15 cellular contexts compared by ENCODE assay signal in the genomic region with DNA sequence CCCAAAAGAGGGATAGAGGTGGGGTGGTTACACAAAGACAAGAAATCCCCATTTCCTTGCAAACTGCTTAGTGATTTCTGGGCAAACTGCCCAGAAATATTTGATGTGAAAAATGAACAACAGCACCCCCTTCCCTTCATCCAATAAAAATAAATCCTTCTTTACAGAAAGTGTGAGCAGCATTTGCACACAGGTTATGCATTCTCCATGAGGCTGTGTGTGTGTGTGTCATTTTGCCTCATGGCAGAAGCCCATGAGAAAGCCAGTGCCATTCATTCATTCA. TPM values are rescaled to one million over a fixed set of nuclear protein-coding genes. Genes with fewer than 3 reads are reported as not detected.
DNase-seq lines count a peak whose midpoint lies in the region; ATAC-seq and TF ChIP-seq lines count a peak whose summit lies in the region.
"Had no signal": no experiment of that assay in that cellular context is flagged by ENCODE, and none has a peak within 500 bp of the region (broad histone marks: within the 10 kb centered on the region; RNA-seq: fewer than 3 reads in every experiment).

No MANE protein-coding gene starts in this region.

- no peaks in the 10 kb centered on the region for H3K9me3 Mint-ChIP-seq in WTC11
- H3K9me3 Mint-ChIP-seq: activated naive CD8-positive, alpha-beta T cell treated with anti-CD3 and anti-CD28 coated beads, Interleukin-2, amount 10 ng/mL, durations not matched to agents 7 days and 5 days had no signal

- H3K27me3 ChIP-seq in thyroid gland, result no peaks in the 10 kb centered on the region
- peaks cover 74% of the 10 kb centered on the region for H3K27me3 ChIP-seq in left ventricle myocardium inferior (ENCODE audit: low read depth)

- no peak for ATAC-seq in WTC11
- ATAC-seq: activated CD4-positive, CD25-positive, alpha-beta regulatory T cell treated with anti-CD3 and anti-CD28 coated beads, Interleukin-2, amount 50 U/mL, for 24 hours had no signal

- no peak overlapping the region for H3K4me3 Mint-ChIP-seq in WTC11
- H3K4me3 Mint-ChIP-seq: activated naive CD8-positive, alpha-beta T cell treated with anti-CD3 and anti-CD28 coated beads, Interleukin-2, amount 10 ng/mL, durations not matched to agents 7 days and 5 days had no signal

- no peaks in the 10 kb centered on the region for H3K4me1 ChIP-seq in thyroid gland
- no peaks in the 10 kb centered on the region for H3K4me1 ChIP-seq in left ventricle myocardium inferior

- intact Hi-C loops in thyroid gland (cut with DNase I) (no loop called here), left ventricle myocardium inferior (cut with micrococcal nuclease) (no loop called here)

- TF ChIP-seq CTCF in astrocyte of the cerebellum (IDR thresholded peaks at IDR 0.05; ENCODE audit: low read depth, low read length, missing control alignments) (peak; percentile 3), thyroid gland (IDR thresholded peaks at IDR 0.05) (no peak), WTC11 (IDR thresholded peaks at IDR 0.05) (no peak), left ventricle myocardium inferior (IDR thresholded peaks at IDR 0.05; ENCODE audit: borderline replicate concordance) (no peak)

- no peaks in the 10 kb centered on the region for H3K36me3 ChIP-seq in thyroid gland
- H3K36me3 ChIP-seq in left ventricle myocardium inferior, result no peaks in the 10 kb centered on the region
- H3K36me3 ChIP-seq: thoracic aorta had no signal

- H3K9me3 ChIP-seq in thyroid gland, result no peaks in the 10 kb centered on the region
- H3K9me3 ChIP-seq in left ventricle myocardium inferior (replicated peaks), result no peaks in the 10 kb centered on the region
- H3K9me3 ChIP-seq: thoracic aorta had no signal

- no peak overlapping the region for H3K27ac Mint-ChIP-seq in WTC11
- H3K27ac Mint-ChIP-seq: activated naive CD8-positive, alpha-beta T cell treated with anti-CD3 and anti-CD28 coated beads, Interleukin-2, amount 10 ng/mL, durations not matched to agents 7 days and 5 days had no signal

- in situ Hi-C loops in astrocyte of the cerebellum (cut with HindIII; ENCODE audit: low sequenced_read_pairs), result no loop called here

- DNase-seq in DMS53 (lab: John Stamatoyannopoulos, UW) (peak; percentile 12), DMS53 treated with DMSO at 0.1 percent for 48 hours (lab: John Stamatoyannopoulos, UW; ENCODE audit: unreplicated experiment) (no peak), NCI-H1694 treated with DMSO at 0.1 percent for 48 hours (lab: John Stamatoyannopoulos, UW) (peak; percentile 65), astrocyte of the cerebellum (ENCODE audit: low read depth) (peak; percentile 16), middle frontal gyrus (ENCODE audit: extremely low spot score, low spot score) (peak; percentile 44), thyroid gland (no peak), WTC11 (ENCODE audit: low spot score) (no peak), left ventricle myocardium inferior (no peak)
- DNase-seq: 8988T; activated naive CD8-positive, alpha-beta T cell treated with anti-CD3 and anti-CD28 coated beads, Interleukin-2, amount 10 ng/mL, durations not matched to agents 7 days and 5 days; cortex of kidney; mesendoderm; SW 1271 had no signal

- POLR2A ChIA-PET in WTC11 (lab: Charles Lee), result no interaction called here

- H3K4me3 ChIP-seq in astrocyte of the cerebellum (ENCODE audit: low read depth, low read length) (no peak overlapping the region), thyroid gland (replicated peaks in 1 of 3) (no peak overlapping the region), left ventricle myocardium inferior (no peak overlapping the region)
- H3K4me3 ChIP-seq: thoracic aorta had no signal

- no peaks in the 10 kb centered on the region for H3K36me3 Mint-ChIP-seq in WTC11
- H3K36me3 Mint-ChIP-seq: activated naive CD8-positive, alpha-beta T cell treated with anti-CD3 and anti-CD28 coated beads, Interleukin-2, amount 10 ng/mL, durations not matched to agents 7 days and 5 days had no signal

- H3K27me3 Mint-ChIP-seq in WTC11 (ENCODE audit: low read depth), result peaks cover 5% of the 10 kb centered on the region; the same call in 1 of the 2 replicates

- H3K27ac ChIP-seq in thyroid gland (no peak overlapping the region), left ventricle myocardium inferior (replicated peaks) (no peak overlapping the region)
- H3K27ac ChIP-seq: thoracic aorta had no signal

- TF ChIP-seq POLR2A in thyroid gland (IDR thresholded peaks at IDR 0.05), result no peak

- peaks cover 29% of the 10 kb centered on the region for H3K4me1 Mint-ChIP-seq in WTC11
- H3K4me1 Mint-ChIP-seq: activated naive CD8-positive, alpha-beta T cell treated with anti-CD3 and anti-CD28 coated beads, Interleukin-2, amount 10 ng/mL, durations not matched to agents 7 days and 5 days had no signal

- CTCF ChIA-PET in WTC11 (lab: Charles Lee), result interaction anchor here (1.6 kb wide), 1 partner anchor 131 kb away, joined by 5 read pairs; no protein-coding TSS in a partner anchor

TF ChIP-seq in WTC11, 78 proteins besides CTCF, POLR2A, EP300 and RAD21 (continues in another document):
- TF ChIP-seq JAZF1 (CRISPR knock-in tag; IDR thresholded peaks at IDR 0.05) (no peak), RORB (CRISPR knock-in tag; IDR thresholded peaks at IDR 0.05) (no peak), TEAD1 (CRISPR knock-in tag; IDR thresholded peaks at IDR 0.05) (no peak), IRF2 (CRISPR knock-in tag; IDR thresholded peaks at IDR 0.05; ENCODE audit: borderline replicate concordance, low read depth) (no peak), NR3C1 (CRISPR knock-in tag; conservative IDR thresholded peaks at IDR 0.05; ENCODE audit: low read depth) (no peak), RELA (CRISPR knock-in tag; IDR thresholded peaks at IDR 0.05; ENCODE audit: borderline replicate concordance) (no peak), ZNF219 (CRISPR knock-in tag; IDR thresholded peaks at IDR 0.05; ENCODE audit: borderline replicate concordance) (no peak), ZNF396 (CRISPR knock-in tag; IDR thresholded peaks at IDR 0.05; ENCODE audit: borderline replicate concordance) (no peak)
- TF ChIP-seq, protein P1, sequence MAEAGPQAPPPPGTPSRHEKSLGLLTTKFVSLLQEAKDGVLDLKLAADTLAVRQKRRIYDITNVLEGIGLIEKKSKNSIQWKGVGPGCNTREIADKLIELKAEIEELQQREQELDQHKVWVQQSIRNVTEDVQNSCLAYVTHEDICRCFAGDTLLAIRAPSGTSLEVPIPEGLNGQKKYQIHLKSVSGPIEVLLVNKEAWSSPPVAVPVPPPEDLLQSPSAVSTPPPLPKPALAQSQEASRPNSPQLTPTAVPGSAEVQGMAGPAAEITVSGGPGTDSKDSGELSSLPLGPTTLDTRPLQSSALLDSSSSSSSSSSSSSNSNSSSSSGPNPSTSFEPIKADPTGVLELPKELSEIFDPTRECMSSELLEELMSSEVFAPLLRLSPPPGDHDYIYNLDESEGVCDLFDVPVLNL (CRISPR knock-in tag; IDR thresholded peaks at IDR 0.05; ENCODE audit: borderline replicate concordance, low read depth), result no peak
- TF ChIP-seq, protein P2, sequence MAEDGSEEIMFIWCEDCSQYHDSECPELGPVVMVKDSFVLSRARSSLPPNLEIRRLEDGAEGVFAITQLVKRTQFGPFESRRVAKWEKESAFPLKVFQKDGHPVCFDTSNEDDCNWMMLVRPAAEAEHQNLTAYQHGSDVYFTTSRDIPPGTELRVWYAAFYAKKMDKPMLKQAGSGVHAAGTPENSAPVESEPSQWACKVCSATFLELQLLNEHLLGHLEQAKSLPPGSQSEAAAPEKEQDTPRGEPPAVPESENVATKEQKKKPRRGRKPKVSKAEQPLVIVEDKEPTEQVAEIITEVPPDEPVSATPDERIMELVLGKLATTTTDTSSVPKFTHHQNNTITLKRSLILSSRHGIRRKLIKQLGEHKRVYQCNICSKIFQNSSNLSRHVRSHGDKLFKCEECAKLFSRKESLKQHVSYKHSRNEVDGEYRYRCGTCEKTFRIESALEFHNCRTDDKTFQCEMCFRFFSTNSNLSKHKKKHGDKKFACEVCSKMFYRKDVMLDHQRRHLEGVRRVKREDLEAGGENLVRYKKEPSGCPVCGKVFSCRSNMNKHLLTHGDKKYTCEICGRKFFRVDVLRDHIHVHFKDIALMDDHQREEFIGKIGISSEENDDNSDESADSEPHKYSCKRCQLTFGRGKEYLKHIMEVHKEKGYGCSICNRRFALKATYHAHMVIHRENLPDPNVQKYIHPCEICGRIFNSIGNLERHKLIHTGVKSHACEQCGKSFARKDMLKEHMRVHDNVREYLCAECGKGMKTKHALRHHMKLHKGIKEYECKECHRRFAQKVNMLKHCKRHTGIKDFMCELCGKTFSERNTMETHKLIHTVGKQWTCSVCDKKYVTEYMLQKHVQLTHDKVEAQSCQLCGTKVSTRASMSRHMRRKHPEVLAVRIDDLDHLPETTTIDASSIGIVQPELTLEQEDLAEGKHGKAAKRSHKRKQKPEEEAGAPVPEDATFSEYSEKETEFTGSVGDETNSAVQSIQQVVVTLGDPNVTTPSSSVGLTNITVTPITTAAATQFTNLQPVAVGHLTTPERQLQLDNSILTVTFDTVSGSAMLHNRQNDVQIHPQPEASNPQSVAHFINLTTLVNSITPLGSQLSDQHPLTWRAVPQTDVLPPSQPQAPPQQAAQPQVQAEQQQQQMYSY (CRISPR knock-in tag; IDR thresholded peaks at IDR 0.05), result no peak
- TF ChIP-seq, protein P3, sequence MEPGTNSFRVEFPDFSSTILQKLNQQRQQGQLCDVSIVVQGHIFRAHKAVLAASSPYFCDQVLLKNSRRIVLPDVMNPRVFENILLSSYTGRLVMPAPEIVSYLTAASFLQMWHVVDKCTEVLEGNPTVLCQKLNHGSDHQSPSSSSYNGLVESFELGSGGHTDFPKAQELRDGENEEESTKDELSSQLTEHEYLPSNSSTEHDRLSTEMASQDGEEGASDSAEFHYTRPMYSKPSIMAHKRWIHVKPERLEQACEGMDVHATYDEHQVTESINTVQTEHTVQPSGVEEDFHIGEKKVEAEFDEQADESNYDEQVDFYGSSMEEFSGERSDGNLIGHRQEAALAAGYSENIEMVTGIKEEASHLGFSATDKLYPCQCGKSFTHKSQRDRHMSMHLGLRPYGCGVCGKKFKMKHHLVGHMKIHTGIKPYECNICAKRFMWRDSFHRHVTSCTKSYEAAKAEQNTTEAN (CRISPR knock-in tag; IDR thresholded peaks at IDR 0.05), result no peak
- TF ChIP-seq, protein P4, sequence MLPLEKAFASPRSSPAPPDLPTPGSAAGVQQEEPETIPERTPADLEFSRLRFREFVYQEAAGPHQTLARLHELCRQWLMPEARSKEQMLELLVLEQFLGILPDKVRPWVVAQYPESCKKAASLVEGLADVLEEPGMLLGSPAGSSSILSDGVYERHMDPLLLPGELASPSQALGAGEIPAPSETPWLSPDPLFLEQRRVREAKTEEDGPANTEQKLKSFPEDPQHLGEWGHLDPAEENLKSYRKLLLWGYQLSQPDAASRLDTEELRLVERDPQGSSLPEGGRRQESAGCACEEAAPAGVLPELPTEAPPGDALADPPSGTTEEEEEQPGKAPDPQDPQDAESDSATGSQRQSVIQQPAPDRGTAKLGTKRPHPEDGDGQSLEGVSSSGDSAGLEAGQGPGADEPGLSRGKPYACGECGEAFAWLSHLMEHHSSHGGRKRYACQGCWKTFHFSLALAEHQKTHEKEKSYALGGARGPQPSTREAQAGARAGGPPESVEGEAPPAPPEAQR (CRISPR knock-in tag; IDR thresholded peaks at IDR 0.05), result no peak

RNA-seq across cellular contexts. Expression of a gene that starts 17.2 kb away (rescaled TPM):
- total RNA-seq in thyroid gland (1 to 10 TPM in 2 of 4 donors, under 1 TPM in 2; 0.56 to 1.6 (median 1.1) TPM), WTC11 (2021) (2.5 to 3.0 TPM (median 2.9 TPM) in 3 replicates), left ventricle myocardium inferior (1.2 TPM)
- total RNA-seq: activated naive CD8-positive, alpha-beta T cell treated with anti-CD3 and anti-CD28 coated beads, Interleukin-2, amount 10 ng/mL, durations not matched to agents 7 days and 5 days had no signal

Comparison
In these comparisons a context has a peak if more than half of its experiments do, and no peak if none do; other contexts are left out.
1. DNase-seq: peak in DMS53 (single experiment), NCI-H1694 treated with DMSO at 0.1 percent for 48 hours (single experiment), astrocyte of the cerebellum (single experiment) and middle frontal gyrus (single experiment); none in DMS53 treated with DMSO at 0.1 percent for 48 hours (single experiment), thyroid gland (0 of 2), WTC11 (single experiment) and left ventricle myocardium inferior (single experiment).